14 cellular contexts compared by ENCODE assay signal in genomic region chr5:133059621-133060020, GRCh38. TPM values are rescaled to one million over a fixed set of nuclear protein-coding genes. Genes with fewer than 3 reads are reported as not detected.
DNase-seq lines count a peak whose midpoint lies in the region; ATAC-seq and TF ChIP-seq lines count a peak whose summit lies in the region.
"Had no signal": no experiment of that assay in that cellular context is flagged by ENCODE, and none has a peak within 500 bp of the region (broad histone marks: within the 10 kb centered on the region; RNA-seq: fewer than 3 reads in every experiment).

No MANE protein-coding gene starts in this region.

- H3K9me3 ChIP-seq in CD4-positive, alpha-beta T cell (ENCODE audit: control insufficient read depth, low read length): no peaks in the 10 kb centered on the region
- no peaks in the 10 kb centered on the region for H3K9me3 ChIP-seq in OCI-LY7 (ENCODE audit: low read length)
- H3K9me3 ChIP-seq in heart left ventricle: no peaks in the 10 kb centered on the region
- H3K9me3 ChIP-seq: BE2C had no signal

- H3K27me3 ChIP-seq in CD4-positive, alpha-beta T cell (ENCODE audit: control insufficient read depth, insufficient read depth, low read length): no peaks in the 10 kb centered on the region
- H3K27me3 ChIP-seq in heart left ventricle: no peaks in the 10 kb centered on the region
- H3K27me3 ChIP-seq: BE2C had no signal

- no peak for ATAC-seq in CD4-positive, alpha-beta T cell (ENCODE audit: poor library complexity)
- no peak for ATAC-seq in naive thymus-derived CD8-positive, alpha-beta T cell
- ATAC-seq in heart left ventricle: no peak

- H3K4me1 ChIP-seq in OCI-LY7 (ENCODE audit: insufficient read depth, low read length, poor library complexity, severe bottlenecking): peaks cover 25% of the 10 kb centered on the region
- H3K4me1 ChIP-seq in heart left ventricle: peaks cover 0 to 54% (median 20%) of the 10 kb centered on the region in 12 donors
- H3K4me1 ChIP-seq: BE2C had no signal

- H3K9me2 ChIP-seq in OCI-LY7 (ENCODE audit: insufficient read depth, low read length): no peaks in the 10 kb centered on the region

- H3K36me3 ChIP-seq in OCI-LY7 (ENCODE audit: insufficient read depth, low read length) (peaks cover 80% of the 10 kb centered on the region), heart left ventricle (peaks cover 0 to 4% (median 0%) of the 10 kb centered on the region in 9 donors)

- no peak for TF ChIP-seq CTCF in CD4-positive, alpha-beta T cell (IDR thresholded peaks at IDR 0.05)
- TF ChIP-seq CTCF in RWPE1 (conservative IDR thresholded peaks at IDR 0.05; ENCODE audit: low read depth) (no peak), OCI-LY7 (conservative IDR thresholded peaks at IDR 0.05; ENCODE audit: low read length) (no peak), heart left ventricle (IDR thresholded peaks at IDR 0.05) (no peak)

- BruUV-seq in OCI-LY7 (replicated peaks; lab: Mats Ljungman, UMichigan): no TSS peak

- POLR2A ChIA-PET in CD4-positive, alpha-beta T cell (lab: Charles Lee): interaction anchor here (0.6 kb wide), 1 partner anchor 10 kb away, joined by 3 read pairs; no protein-coding TSS in a partner anchor
- POLR2A ChIA-PET in RWPE1 (lab: Yijun Ruan, JAX; ENCODE audit: low non-redundant PET) (no interaction called here), OCI-LY7 (lab: Charles Lee) (interaction anchor here (0.6 to 1.1 kb wide), 2 partner anchors 13 to 25 kb away, joined by 3 read pairs; no protein-coding TSS in a partner anchor)
- POLR2A ChIA-PET in naive thymus-derived CD8-positive, alpha-beta T cell (lab: Charles Lee): interaction anchor here (0.7 kb wide), 1 partner anchor 196 kb away, joined by 3 read pairs; no protein-coding TSS in a partner anchor

- peaks cover 29% of the 10 kb centered on the region for H4K20me1 ChIP-seq in OCI-LY7 (ENCODE audit: insufficient read depth, low read length)

- no peak overlapping the region for H3K27ac ChIP-seq in CD4-positive, alpha-beta T cell (ENCODE audit: low read depth, low read length)
- H3K27ac ChIP-seq in RWPE1 (peak overlapping the region; percentile 33; the same call in 1 of the 2 replicates), OCI-LY7 (ENCODE audit: low read depth, low read length, poor library complexity, severe bottlenecking) (no peak overlapping the region), heart left ventricle (no peak overlapping the region)

- 82 to 86% (median 83%) methylated on average over 3 of the region's 3 CpGs for WGBS in heart left ventricle, 4 donors

- H3K4me1 Mint-ChIP-seq in CD4-positive, alpha-beta T cell (ENCODE audit: low read depth): peaks cover 68% of the 10 kb centered on the region
- H3K4me1 Mint-ChIP-seq in naive thymus-derived CD8-positive, alpha-beta T cell: peaks cover 32 to 80% (median 68%) of the 10 kb centered on the region in 4 donors

- CTCF ChIA-PET in CD4-positive, alpha-beta T cell (lab: Charles Lee): no interaction called here
- CTCF ChIA-PET in RWPE1 (lab: Yijun Ruan, JAX): no interaction called here
- CTCF ChIA-PET in OCI-LY7 (lab: Charles Lee; ENCODE audit: unreplicated experiment): no interaction called here

- H3K4me2 ChIP-seq in OCI-LY7 (ENCODE audit: low read length): no peak overlapping the region

- intact Hi-C loops in CD4-positive, alpha-beta T cell (cut with DNase I, micrococcal nuclease): loop anchor here in 1 of 2 experiments (10.0 kb wide), 2 partner anchors 505 to 1585 kb away; partner anchors contain the start of genes RAD50 and SEC24A
- intact Hi-C loops in OCI-LY7 (cut with micrococcal nuclease; ENCODE audit: unreplicated experiment) (no loop called here), heart left ventricle (cut with DNase I) (loop anchor here in 2 of 10 donors (10.0 kb wide), 2 partner anchors 95 to 195 kb away; partner anchors contain the start of genes AFF4 (in 1 of the 2), GDF9 (in 1 of the 2) and UQCRQ (in 1 of the 2))

- H3K27ac Mint-ChIP-seq in CD4-positive, alpha-beta T cell: peak overlapping the region; percentile 60
- peak overlapping the region in 8 of 10 donors; percentile 1 to 73 (median 29) for H3K27ac Mint-ChIP-seq in naive thymus-derived CD8-positive, alpha-beta T cell

- peaks cover 20% of the 10 kb centered on the region for H3K36me3 Mint-ChIP-seq in CD4-positive, alpha-beta T cell (ENCODE audit: low read depth)
- peaks cover 0 to 14% (median 0%) of the 10 kb centered on the region in 3 donors for H3K36me3 Mint-ChIP-seq in naive thymus-derived CD8-positive, alpha-beta T cell

- peaks cover 100% of the 10 kb centered on the region for H3K79me2 ChIP-seq in OCI-LY7 (ENCODE audit: insufficient read depth, low read depth, low read length)

- TF ChIP-seq POLR2A in heart left ventricle (IDR thresholded peaks at IDR 0.05): no peak

- no peak overlapping the region for H2AFZ ChIP-seq in OCI-LY7 (ENCODE audit: low read length)

- peak overlapping the region; percentile 13 for H3K4me3 Mint-ChIP-seq in CD4-positive, alpha-beta T cell
- peak overlapping the region in 1 of 10 donors; percentile 54 for H3K4me3 Mint-ChIP-seq in naive thymus-derived CD8-positive, alpha-beta T cell

- DNase-seq in CD4-positive, alpha-beta T cell: no peak
- DNase-seq in D341Med (ENCODE audit: low spot score) (peak; percentile 56), RWPE1 (ENCODE audit: low spot score) (no peak), OCI-LY7 (ENCODE audit: low spot score) (no peak), heart left ventricle (no peak)
- DNase-seq in naive thymus-derived CD8-positive, alpha-beta T cell: no peak
- no peak for DNase-seq in activated CD4-positive, alpha-beta T cell treated with anti-CD3 and anti-CD28 coated beads, Interleukin-2, amount 50 U/mL, for 48 hours
- DNase-seq: BE2C, KG1, NCI-H1105 treated with DMSO at 0.1 percent for 48 hours, NCI-H187 treated with DMSO at 0.1 percent for 48 hours, NCI-H2171, NCI-H510A, OCI-M1 had no signal

- H3K4me3 ChIP-seq in OCI-LY7 (ENCODE audit: low read depth, low read length, poor library complexity, severe bottlenecking): no peak overlapping the region
- no peak overlapping the region for H3K4me3 ChIP-seq in heart left ventricle

- H3K9me3 Mint-ChIP-seq in CD4-positive, alpha-beta T cell: no peaks in the 10 kb centered on the region
- H3K9me3 Mint-ChIP-seq in naive thymus-derived CD8-positive, alpha-beta T cell: no peaks in the 10 kb centered on the region

- H3K27me3 Mint-ChIP-seq in CD4-positive, alpha-beta T cell: no peaks in the 10 kb centered on the region
- no peaks in the 10 kb centered on the region for H3K27me3 Mint-ChIP-seq in naive thymus-derived CD8-positive, alpha-beta T cell

RNA-seq across cellular contexts. Expression of gene HSPA4, which starts 7.8 kb away (rescaled TPM):
- total RNA-seq in CD4-positive, alpha-beta T cell: 10 to 100 TPM; 42.2 to 44.7 TPM
- total RNA-seq in naive thymus-derived CD8-positive, alpha-beta T cell: 10 to 100 TPM; 64.0 to 73.3 TPM
- polyA plus RNA-seq in naive thymus-derived CD8-positive, alpha-beta T cell: 10 to 100 TPM; 32.8 to 40.4 (median 37.7) TPM
- 65.4 and 86.6 TPM in 2 replicates for total RNA-seq in OCI-LY7 (2014; rRNA removed; shearing (Covaris generic))
- 190 and 226 TPM in 2 replicates for total RNA-seq in OCI-LY7 (2022)
- total RNA-seq in heart left ventricle: 100 to 1,000 TPM in 4 of 9 donors, 10 to 100 TPM in 5; 57.5 to 132 (median 98.5) TPM
- 100 to 1,000 TPM in 1 of 2 donors, 10 to 100 TPM in 1; 62.0 to 105 TPM for polyA plus RNA-seq in heart left ventricle

RNA-seq across cellular contexts. Expression of gene ZCCHC10, which starts 33.3 kb away (rescaled TPM):
- 10 to 100 TPM; 17.7 to 20.1 TPM for total RNA-seq in CD4-positive, alpha-beta T cell
- 10 to 100 TPM; 17.8 to 22.4 TPM for total RNA-seq in naive thymus-derived CD8-positive, alpha-beta T cell
- 10 to 100 TPM; 28.7 to 36.9 (median 33.8) TPM for polyA plus RNA-seq in naive thymus-derived CD8-positive, alpha-beta T cell
- 26.9 and 27.2 TPM in 2 replicates for total RNA-seq in OCI-LY7 (2014; rRNA removed; shearing (Covaris generic))
- total RNA-seq in OCI-LY7 (2022): 45.2 and 45.4 TPM in 2 replicates
- 10 to 100 TPM in 8 of 9 donors, 1 to 10 TPM in 1; 9.9 to 22.5 (median 17.0) TPM for total RNA-seq in heart left ventricle
- polyA plus RNA-seq in heart left ventricle: 10 to 100 TPM; 20.8 to 24.1 TPM
